Comparison of ENCODE assay signal across 14 cellular contexts in genomic region chr22:30306629-30307016, GRCh38. TPM values are rescaled to one million over a fixed set of nuclear protein-coding genes. Genes with fewer than 3 reads are reported as not detected.
DNase-seq lines count a peak whose midpoint lies in the region; ATAC-seq and TF ChIP-seq lines count a peak whose summit lies in the region.
"Had no signal": no experiment of that assay in that cellular context is flagged by ENCODE, and none has a peak within 500 bp of the region (broad histone marks: within the 10 kb centered on the region; RNA-seq: fewer than 3 reads in every experiment).

No MANE protein-coding gene starts in this region.

- no peak for ATAC-seq in Right ventricle myocardium inferior
- no peak for ATAC-seq in upper lobe of right lung
- no peak for ATAC-seq in GM19455 (IDR thresholded peaks at IDR 0.05; ENCODE audit: unreplicated experiment)
- no peak for ATAC-seq in HG03460 (IDR thresholded peaks at IDR 0.05; ENCODE audit: unreplicated experiment)
- ATAC-seq: foreskin keratinocyte had no signal

- no peak for DNase-seq in right atrium auricular region (ENCODE audit: low spot score)
- no peak for DNase-seq in Right ventricle myocardium inferior (ENCODE audit: missing footprints)
- no peak for DNase-seq in upper lobe of right lung
- no peak for DNase-seq in GM19240 (ENCODE audit: insufficient read length, low spot score)
- DNase-seq: activated CD4-positive, alpha-beta T cell treated with anti-CD3 and anti-CD28 coated beads for 1 hour; foreskin keratinocyte; NCI-H2171; SHP77; stimulated activated CD4-positive, alpha-beta T cell treated with anti-CD3 and anti-CD28 coated beads, Interleukin-12 subunit alpha, Interleukin-12 subunit beta, amount 100 ng/mL, for 4 hours had no signal

- H3K4me1 ChIP-seq in right atrium auricular region (peaks cover 2 to 100% of the 10 kb centered on the region in 2 donors), muscle layer of duodenum (ENCODE audit: control insufficient read depth in 1 of 2, insufficient read depth in 2 of 2, low read length in 2 of 2) (peaks cover 72 to 93% of the 10 kb centered on the region in 2 donors), upper lobe of right lung (peaks cover 99% of the 10 kb centered on the region)

- intact Hi-C loops in Right ventricle myocardium inferior (cut with DNase I), result no loop called here
- intact Hi-C loops in upper lobe of right lung (cut with DNase I), result no loop called here

- peaks cover 98% of the 10 kb centered on the region for H3K4me1 Mint-ChIP-seq in activated naive CD8-positive, alpha-beta T cell (ENCODE audit: low read depth)

- H3K4me3 Mint-ChIP-seq in activated naive CD8-positive, alpha-beta T cell, result peak overlapping the region; percentile 60
- H3K4me3 Mint-ChIP-seq: mesothelial cell of epicardium had no signal

- H3K9me3 ChIP-seq in right atrium auricular region (no peaks in the 10 kb centered on the region), muscle layer of duodenum (ENCODE audit: control insufficient read depth in 1 of 2, low read length in 2 of 2) (no peaks in the 10 kb centered on the region), upper lobe of right lung (no peaks in the 10 kb centered on the region)

- no peak for TF ChIP-seq CTCF in right atrium auricular region (IDR thresholded peaks at IDR 0.05)
- TF ChIP-seq CTCF in upper lobe of right lung (IDR thresholded peaks at IDR 0.05), result no peak

- H3K27ac ChIP-seq in right atrium auricular region (peak overlapping the region; percentile 75 to 79), muscle layer of duodenum (ENCODE audit: low read length) (peak overlapping the region; percentile 58), upper lobe of right lung (peak overlapping the region; percentile 89)
- H3K27ac ChIP-seq: foreskin keratinocyte had no signal

- H3K9me3 Mint-ChIP-seq in activated naive CD8-positive, alpha-beta T cell (ENCODE audit: low read depth), result no peaks in the 10 kb centered on the region
- H3K9me3 Mint-ChIP-seq: mesothelial cell of epicardium had no signal

- no peaks in the 10 kb centered on the region for H3K27me3 Mint-ChIP-seq in activated naive CD8-positive, alpha-beta T cell

- H3K27me3 ChIP-seq in right atrium auricular region (no peaks in the 10 kb centered on the region), muscle layer of duodenum (ENCODE audit: low read depth, low read length) (no peaks in the 10 kb centered on the region), upper lobe of right lung (no peaks in the 10 kb centered on the region)
- H3K27me3 ChIP-seq: foreskin keratinocyte had no signal

- H3K27ac Mint-ChIP-seq in activated naive CD8-positive, alpha-beta T cell, result peak overlapping the region; percentile 87
- H3K27ac Mint-ChIP-seq: mesothelial cell of epicardium had no signal

- no peaks in the 10 kb centered on the region for H3K36me3 Mint-ChIP-seq in activated naive CD8-positive, alpha-beta T cell
- H3K36me3 Mint-ChIP-seq: mesothelial cell of epicardium had no signal

- no peak overlapping the region for H3K4me3 ChIP-seq in right atrium auricular region
- no peak overlapping the region for H3K4me3 ChIP-seq in muscle layer of duodenum (ENCODE audit: low read depth in 1 of 2, low read length in 2 of 2)
- H3K4me3 ChIP-seq in upper lobe of right lung, result no peak overlapping the region

- H3K36me3 ChIP-seq in right atrium auricular region (peaks cover 10% of the 10 kb centered on the region), muscle layer of duodenum (ENCODE audit: control insufficient read depth in 1 of 2, insufficient read depth in 2 of 2, low read length in 2 of 2) (peaks cover 0 to 7% of the 10 kb centered on the region in 2 donors), upper lobe of right lung (peaks cover 2% of the 10 kb centered on the region)

RNA-seq across cellular contexts. Expression of gene CASTOR1, which starts 17.3 kb away (rescaled TPM):
- total RNA-seq in right atrium auricular region, result 10 to 100 TPM in 1 of 2 donors, 1 to 10 TPM in 1; 8.1 to 12.5 TPM
- 8.2 TPM for total RNA-seq in Right ventricle myocardium inferior
- total RNA-seq in upper lobe of right lung, result 15.9 TPM

RNA-seq across cellular contexts. Expression of gene TBC1D10A, which starts 20.1 kb away (rescaled TPM):
- total RNA-seq in right atrium auricular region, result 1 to 10 TPM; 5.9 to 9.3 TPM
- 7.1 TPM for total RNA-seq in Right ventricle myocardium inferior
- 29.6 TPM for total RNA-seq in upper lobe of right lung

RNA-seq across cellular contexts. Expression of gene OSM, which starts 40.0 kb away (rescaled TPM):
- total RNA-seq in right atrium auricular region (1 to 10 TPM in 1 of 2 donors, under 1 TPM in 1; 0.63 to 1.6 TPM), Right ventricle myocardium inferior (0.19 TPM), upper lobe of right lung (1.6 TPM)
- total RNA-seq: foreskin keratinocyte, mesothelial cell of epicardium had no signal

RNA-seq across cellular contexts. Expression of gene SF3A1, which starts 50.1 kb away (rescaled TPM):
- total RNA-seq in right atrium auricular region (10 to 100 TPM; 52.3 to 81.1 TPM), Right ventricle myocardium inferior (95.4 TPM), upper lobe of right lung (164 TPM)

RNA-seq across cellular contexts. Expression of gene CCDC157, which starts 50.2 kb away (rescaled TPM):
- under 1 TPM; 0.26 to 0.55 TPM for total RNA-seq in right atrium auricular region
- 0.46 TPM for total RNA-seq in Right ventricle myocardium inferior
- total RNA-seq in upper lobe of right lung, result 2.7 TPM
